Comparison of ENCODE assay signal across 8 cellular contexts in genomic region chr20:63858393-63859165, GRCh38. TPM values are rescaled to one million over a fixed set of nuclear protein-coding genes. Genes with fewer than 3 reads are reported as not detected.
A peak's percentile ranks its signal among the peaks of the same experiment; 100 is the strongest.
DNase-seq lines count a peak whose midpoint lies in the region; ATAC-seq, FAIRE-seq and TF ChIP-seq lines count a peak whose summit lies in the region.

No MANE protein-coding gene starts in this region.

- 3% methylated on average over 12 of the region's 12 CpGs for WGBS in thymus

- H4K20me1 ChIP-seq in astrocyte (ENCODE audit: insufficient read depth, low read length): peaks cover 3% of the 10 kb centered on the region

- no peak overlapping the region for H3K4me3 ChIP-seq in astrocyte (ENCODE audit: insufficient read depth, low read depth, low read length)
- peak overlapping the region; percentile 20 for H3K4me3 ChIP-seq in thymus (ENCODE audit: low read length)

- TF ChIP-seq CTCF in astrocyte (IDR thresholded peaks at IDR 0.05; ENCODE audit: insufficient read depth, low read depth, low read length): no peak

- H3K9me3 ChIP-seq in astrocyte (ENCODE audit: insufficient read depth, low read depth, low read length) (no peaks in the 10 kb centered on the region), thymus (ENCODE audit: control insufficient read depth) (peaks cover 1% of the 10 kb centered on the region)

- peaks cover 5% of the 10 kb centered on the region for H3K79me2 ChIP-seq in astrocyte (ENCODE audit: insufficient read depth, low read length)

- H3K4me1 Mint-ChIP-seq in astrocyte (ENCODE audit: low read depth, unreplicated experiment): peaks cover 6% of the 10 kb centered on the region

- H3K9me3 Mint-ChIP-seq in astrocyte (ENCODE audit: unreplicated experiment): no peaks in the 10 kb centered on the region

- no peaks in the 10 kb centered on the region for H3K27me3 Mint-ChIP-seq in astrocyte (ENCODE audit: low read depth, unreplicated experiment)

- no peak for FAIRE-seq in astrocyte (lab: Jason Lieb, UNC)

- H3K36me3 ChIP-seq in astrocyte (ENCODE audit: insufficient read depth, low read length): peaks cover 2% of the 10 kb centered on the region
- H3K36me3 ChIP-seq in thymus (ENCODE audit: control insufficient read depth, insufficient read depth): peaks cover 18% of the 10 kb centered on the region

- H3K9ac ChIP-seq in astrocyte (ENCODE audit: low read length): peak overlapping the region; percentile 5

- H3K4me1 ChIP-seq in astrocyte (ENCODE audit: insufficient read depth, low read length) (peaks cover 37% of the 10 kb centered on the region), thymus (ENCODE audit: control insufficient read depth, insufficient read depth, low read length) (peaks cover 7% of the 10 kb centered on the region)

- peaks cover 2% of the 10 kb centered on the region for H3K36me3 Mint-ChIP-seq in astrocyte (ENCODE audit: low read depth, unreplicated experiment)

- DNase-seq in Right ventricle myocardium inferior (ENCODE audit: missing footprints) (no peak), cardiac septum (ENCODE audit: low spot score) (no peak), astrocyte (ENCODE audit: low read depth) (peak; percentile 25), islet precursor cell (peak; percentile 74), NCI-H1930 (lab: John Stamatoyannopoulos, UW) (no peak)
- no peak for DNase-seq in stimulated activated CD8-positive, alpha-beta memory T cell treated with anti-CD3 and anti-CD28 coated beads, Interleukin-4, amount 100 ng/mL, for 48 hours

- H2AFZ ChIP-seq in astrocyte (ENCODE audit: low read depth, low read length): no peak overlapping the region

- no peak overlapping the region for H3K27ac Mint-ChIP-seq in astrocyte (ENCODE audit: unreplicated experiment)

- ATAC-seq in Right ventricle myocardium inferior (peak; percentile 30), HG03442 (IDR thresholded peaks at IDR 0.05; ENCODE audit: unreplicated experiment) (no peak)

- intact Hi-C loops in Right ventricle myocardium inferior (cut with DNase I) (loop anchor here (1.0 to 10.0 kb wide), 2 partner anchors 12 to 196 kb away; no protein-coding TSS in a partner anchor), cardiac septum (cut with DNase I) (no loop called here)

- H3K27ac ChIP-seq in astrocyte (ENCODE audit: low read depth, low read length) (no peak overlapping the region), thymus (ENCODE audit: low read depth) (peak overlapping the region; percentile 61)

- no peak overlapping the region for H3K4me3 Mint-ChIP-seq in astrocyte (ENCODE audit: unreplicated experiment)

- peak overlapping the region; percentile 55 for H3K4me2 ChIP-seq in astrocyte (ENCODE audit: low read length)

- peaks cover 4% of the 10 kb centered on the region for H3K27me3 ChIP-seq in astrocyte (ENCODE audit: insufficient read depth, low read length)
- H3K27me3 ChIP-seq in thymus (ENCODE audit: control insufficient read depth, insufficient read depth): peaks cover 3% of the 10 kb centered on the region

RNA-seq across cellular contexts. Expression of gene ABHD16B, which starts 2.7 kb away (rescaled TPM):
- not detected for total RNA-seq in Right ventricle myocardium inferior
- total RNA-seq in cardiac septum: not detected
- not detected in 2 replicates for total RNA-seq in astrocyte
- 0.57 TPM for polyA plus RNA-seq in thymus

RNA-seq across cellular contexts. Expression of gene TPD52L2, which starts 6.5 kb away (rescaled TPM):
- total RNA-seq in Right ventricle myocardium inferior (78.0 TPM), cardiac septum (72.0 TPM), astrocyte (145 TPM in 2 replicates)
- 73.2 TPM for polyA plus RNA-seq in thymus

RNA-seq across cellular contexts. Expression of gene ZBTB46, which starts 27.5 kb away (rescaled TPM):
- total RNA-seq in Right ventricle myocardium inferior (13.8 TPM), cardiac septum (17.4 TPM), astrocyte (12.9 and 13.9 TPM in 2 replicates)
- polyA plus RNA-seq in thymus: 3.7 TPM

RNA-seq across cellular contexts. Expression of gene DNAJC5, which starts 36.3 kb away (rescaled TPM):
- total RNA-seq in Right ventricle myocardium inferior (41.4 TPM), cardiac septum (36.1 TPM), astrocyte (64.6 and 65.6 TPM in 2 replicates)
- 23.3 TPM for polyA plus RNA-seq in thymus

Comparison
In these comparisons a context has a peak if more than half of its experiments do, and no peak if none do; other contexts are left out.
1. DNase-seq: peak in astrocyte (single experiment) and islet precursor cell (single experiment); none in Right ventricle myocardium inferior (single experiment), cardiac septum (single experiment), NCI-H1930 (0 of 2) and stimulated activated CD8-positive, alpha-beta memory T cell treated with anti-CD3 and anti-CD28 coated beads, Interleukin-4, amount 100 ng/mL, for 48 hours (single experiment).